Comparison of ENCODE assay signal across 17 cellular contexts in genomic region chr5:146441896-146442295, GRCh38. TPM values are rescaled to one million over a fixed set of nuclear protein-coding genes. Genes with fewer than 3 reads are reported as not detected.
DNase-seq lines count a peak whose midpoint lies in the region; ATAC-seq and TF ChIP-seq lines count a peak whose summit lies in the region.
"Had no signal": no experiment of that assay in that cellular context is flagged by ENCODE, and none has a peak within 500 bp of the region (broad histone marks: within the 10 kb centered on the region; RNA-seq: fewer than 3 reads in every experiment).

No MANE protein-coding gene starts in this region.

- H3K4me2 ChIP-seq in PC-9 = no peak overlapping the region
- H3K4me2 ChIP-seq: BLaER1 treated with 17β-estradiol and CSF1 and Interleukin-3, amounts not matched to agents 10 nM and 100 nM had no signal

- H3K27ac ChIP-seq in PC-9 (no peak overlapping the region), brain microvascular endothelial cell (no peak overlapping the region)
- H3K27ac ChIP-seq: BLaER1 treated with 17β-estradiol and CSF1 and Interleukin-3, amounts not matched to agents 10 nM and 100 nM had no signal

- ATAC-seq in T-helper 17 cell = no peak
- ATAC-seq: Panc1, SK-N-SH treated with all-trans-retinoic acid at 6 μM for 48 hours had no signal

- no peaks in the 10 kb centered on the region for H4K20me1 ChIP-seq in PC-9 (ENCODE audit: insufficient read depth)
- H4K20me1 ChIP-seq: BLaER1 treated with 17β-estradiol and CSF1 and Interleukin-3, amounts not matched to agents 10 nM and 100 nM had no signal

- H3K4me1 Mint-ChIP-seq in T-helper 17 cell = no peaks in the 10 kb centered on the region

- H3K36me3 ChIP-seq in PC-9 (ENCODE audit: low read depth) = no peaks in the 10 kb centered on the region
- H3K36me3 ChIP-seq in brain microvascular endothelial cell (replicated peaks) = no peaks in the 10 kb centered on the region
- H3K36me3 ChIP-seq: BLaER1 treated with 17β-estradiol and CSF1 and Interleukin-3, amounts not matched to agents 10 nM and 100 nM had no signal

- 0 out of 2 replicates have a peak overlapping the region, but pooled peaks have one; percentile 8 for H2AFZ ChIP-seq in PC-9

- CTCF ChIA-PET in PC-9 (lab: Charles Lee) = no interaction called here

- H3K27me3 ChIP-seq in PC-9 (ENCODE audit: insufficient read depth, low read depth) (no peaks in the 10 kb centered on the region), brain microvascular endothelial cell (replicated peaks) (no peaks in the 10 kb centered on the region)
- H3K27me3 ChIP-seq: BLaER1 treated with 17β-estradiol and CSF1 and Interleukin-3, amounts not matched to agents 10 nM and 100 nM had no signal

- in situ Hi-C loops in brain microvascular endothelial cell (cut with HindIII; ENCODE audit: low pct_ligation_motif_present, low sequenced_read_pairs) = no loop called here

- H3K9me3 ChIP-seq in PC-9 (ENCODE audit: insufficient read depth, low read depth) (no peaks in the 10 kb centered on the region), T-helper 17 cell (ENCODE audit: control insufficient read depth, low read length, poor library complexity, severe bottlenecking) (no peaks in the 10 kb centered on the region)

- H3K4me3 Mint-ChIP-seq in T-helper 17 cell = no peak overlapping the region
- H3K4me3 Mint-ChIP-seq: CD8-positive, alpha-beta memory T cell had no signal

- BruUV-seq in PC-9 (replicated peaks; lab: Mats Ljungman, UMichigan) = no TSS peak

- peaks cover 4% of the 10 kb centered on the region for H3K36me3 Mint-ChIP-seq in T-helper 17 cell (ENCODE audit: low read depth)

- DNase-seq in EL (peak; percentile 49), PC-9 (no peak), brain microvascular endothelial cell (peak; percentile 32), kidney tubule cell (ENCODE audit: low spot score) (peak; percentile 47), NCI-H748 (lab: John Stamatoyannopoulos, UW; ENCODE audit: unreplicated experiment) (no peak), T-helper 17 cell (no peak), OCI-M2 (lab: John Stamatoyannopoulos, UW; ENCODE audit: unreplicated experiment) (no peak)
- DNase-seq: CD8-positive, alpha-beta memory T cell; DND-41; NCI-H1417; NCI-H2029; NCI-H2171 treated with DMSO at 0.1 percent for 48 hours; NCI-H82; SHP77 treated with DMSO at 0.1 percent for 48 hours had no signal

- peaks cover 35% of the 10 kb centered on the region for H3K27me3 Mint-ChIP-seq in T-helper 17 cell

- intact Hi-C loops in PC-9 (cut with micrococcal nuclease; ENCODE audit: unreplicated experiment) = no loop called here

- no peaks in the 10 kb centered on the region; the same call in 1 of the 2 replicates for H3K9me2 ChIP-seq in PC-9 (ENCODE audit: insufficient read depth)

- no peak overlapping the region for H3K4me3 ChIP-seq in PC-9
- H3K4me3 ChIP-seq in brain microvascular endothelial cell (ENCODE audit: low read depth, low read length) = no peak overlapping the region
- H3K4me3 ChIP-seq: BLaER1 treated with 17β-estradiol and CSF1 and Interleukin-3, amounts not matched to agents 10 nM and 100 nM had no signal

- H3K4me1 ChIP-seq in PC-9 (replicated peaks; ENCODE audit: insufficient read depth) = peaks cover 6% of the 10 kb centered on the region
- H3K4me1 ChIP-seq: BLaER1 treated with 17β-estradiol and CSF1 and Interleukin-3, amounts not matched to agents 10 nM and 100 nM had no signal

- POLR2A ChIA-PET in PC-9 (lab: Charles Lee; ENCODE audit: unreplicated experiment) = no interaction called here

- no peak for TF ChIP-seq CTCF in PC-9 (conservative IDR thresholded peaks at IDR 0.05)
- TF ChIP-seq CTCF in brain microvascular endothelial cell (IDR thresholded peaks at IDR 0.05; ENCODE audit: low read depth, low read length, missing control alignments) = no peak

- H3K79me2 ChIP-seq in PC-9 (ENCODE audit: low read depth) = no peaks in the 10 kb centered on the region

- no peak overlapping the region for H3K27ac Mint-ChIP-seq in T-helper 17 cell
- H3K27ac Mint-ChIP-seq: CD8-positive, alpha-beta memory T cell had no signal

- no peaks in the 10 kb centered on the region for H3F3A ChIP-seq in PC-9 (ENCODE audit: insufficient read depth, low read depth)

RNA-seq across cellular contexts. Expression of gene TCERG1, which starts 5.2 kb away (rescaled TPM):
- total RNA-seq in PC-9 (2021) (75.9 and 79.9 TPM in 2 replicates), T-helper 17 cell (10 to 100 TPM; 84.6 to 98.1 TPM)

Comparison
In these comparisons a context has a peak if more than half of its experiments do, and no peak if none do; other contexts are left out.
1. DNase-seq: peak in EL (single experiment), brain microvascular endothelial cell (single experiment) and kidney tubule cell (single experiment); none in PC-9 (0 of 2), NCI-H748 (single experiment), T-helper 17 cell (0 of 3) and OCI-M2 (single experiment).